In the genomic region with DNA sequence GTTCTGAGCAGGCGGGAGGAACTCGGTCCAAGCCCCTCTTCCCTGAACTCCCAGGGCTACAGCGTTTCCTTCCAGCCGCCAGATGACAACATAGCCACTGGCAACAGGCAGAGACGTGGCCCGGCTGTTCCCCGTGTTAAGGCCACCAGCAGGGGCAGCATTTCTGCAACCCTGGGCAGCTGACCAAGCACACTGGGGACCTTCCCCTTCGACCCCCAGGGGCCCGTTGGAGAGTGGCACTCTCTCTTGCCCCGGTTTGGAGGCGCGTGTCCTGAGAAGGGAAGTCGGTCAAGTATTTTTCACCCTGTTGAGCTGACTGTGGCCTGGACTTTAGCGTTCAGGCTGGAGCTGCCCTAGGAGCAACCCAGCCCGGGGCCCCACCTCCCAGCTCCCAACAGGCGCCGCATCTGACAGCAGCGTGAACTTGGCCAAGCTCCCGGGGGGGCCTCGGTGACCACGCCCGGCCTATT, we compare ENCODE assay signal across 2 cellular contexts.
TF ChIP-seq lines count a peak whose summit lies in the region.

No MANE protein-coding gene starts in this region.

TF ChIP-seq in GM23338, 12 proteins besides CTCF, POLR2A, EP300 and RAD21:
- TF ChIP-seq CREB1 (CRISPR knock-in tag; IDR thresholded peaks at IDR 0.05; ENCODE audit: low read depth) (peak; percentile 47; the same call in 1 of the 2 replicates), POLR2AphosphoS5 (IDR thresholded peaks at IDR 0.05; ENCODE audit: low read depth) (no peak)

TF ChIP-seq in GM12878, 131 proteins besides CTCF, POLR2A, EP300 and RAD21:
- TF ChIP-seq FOXK2 (IDR thresholded peaks at IDR 0.05) (no peak), SIN3A (IDR thresholded peaks at IDR 0.05; ENCODE audit: low read depth, low read length) (no peak), MYC (IDR thresholded peaks at IDR 0.05; ENCODE audit: insufficient read depth, insufficient read length, insufficient replicate concordance, low read length, severe bottlenecking) (no peak), GATAD2B (conservative IDR thresholded peaks at IDR 0.05; ENCODE audit: low read depth) (no peak), POU2F2 (IDR thresholded peaks at IDR 0.05; ENCODE audit: borderline replicate concordance, low read depth, low read length) (no peak), NRF1 (conservative IDR thresholded peaks at IDR 0.05; ENCODE audit: low read depth, low read length) (no peak), SMARCA5 (IDR thresholded peaks at IDR 0.05) (no peak), EZH2 (IDR thresholded peaks at IDR 0.05; ENCODE audit: borderline replicate concordance, control insufficient read depth, low read depth, low read length) (no peak), STAT1 (conservative IDR thresholded peaks at IDR 0.05) (no peak), EGR1 (IDR thresholded peaks at IDR 0.05; ENCODE audit: borderline replicate concordance in 1 of 2, low read depth in 2 of 2, low read length in 2 of 2) (no peak), RELA (IDR thresholded peaks at IDR 0.05; ENCODE audit: borderline replicate concordance, partially characterized antibody) (no peak), SMC3 (IDR thresholded peaks at IDR 0.05; ENCODE audit: borderline replicate concordance, low read length) (no peak)
- TF ChIP-seq, protein P1, sequence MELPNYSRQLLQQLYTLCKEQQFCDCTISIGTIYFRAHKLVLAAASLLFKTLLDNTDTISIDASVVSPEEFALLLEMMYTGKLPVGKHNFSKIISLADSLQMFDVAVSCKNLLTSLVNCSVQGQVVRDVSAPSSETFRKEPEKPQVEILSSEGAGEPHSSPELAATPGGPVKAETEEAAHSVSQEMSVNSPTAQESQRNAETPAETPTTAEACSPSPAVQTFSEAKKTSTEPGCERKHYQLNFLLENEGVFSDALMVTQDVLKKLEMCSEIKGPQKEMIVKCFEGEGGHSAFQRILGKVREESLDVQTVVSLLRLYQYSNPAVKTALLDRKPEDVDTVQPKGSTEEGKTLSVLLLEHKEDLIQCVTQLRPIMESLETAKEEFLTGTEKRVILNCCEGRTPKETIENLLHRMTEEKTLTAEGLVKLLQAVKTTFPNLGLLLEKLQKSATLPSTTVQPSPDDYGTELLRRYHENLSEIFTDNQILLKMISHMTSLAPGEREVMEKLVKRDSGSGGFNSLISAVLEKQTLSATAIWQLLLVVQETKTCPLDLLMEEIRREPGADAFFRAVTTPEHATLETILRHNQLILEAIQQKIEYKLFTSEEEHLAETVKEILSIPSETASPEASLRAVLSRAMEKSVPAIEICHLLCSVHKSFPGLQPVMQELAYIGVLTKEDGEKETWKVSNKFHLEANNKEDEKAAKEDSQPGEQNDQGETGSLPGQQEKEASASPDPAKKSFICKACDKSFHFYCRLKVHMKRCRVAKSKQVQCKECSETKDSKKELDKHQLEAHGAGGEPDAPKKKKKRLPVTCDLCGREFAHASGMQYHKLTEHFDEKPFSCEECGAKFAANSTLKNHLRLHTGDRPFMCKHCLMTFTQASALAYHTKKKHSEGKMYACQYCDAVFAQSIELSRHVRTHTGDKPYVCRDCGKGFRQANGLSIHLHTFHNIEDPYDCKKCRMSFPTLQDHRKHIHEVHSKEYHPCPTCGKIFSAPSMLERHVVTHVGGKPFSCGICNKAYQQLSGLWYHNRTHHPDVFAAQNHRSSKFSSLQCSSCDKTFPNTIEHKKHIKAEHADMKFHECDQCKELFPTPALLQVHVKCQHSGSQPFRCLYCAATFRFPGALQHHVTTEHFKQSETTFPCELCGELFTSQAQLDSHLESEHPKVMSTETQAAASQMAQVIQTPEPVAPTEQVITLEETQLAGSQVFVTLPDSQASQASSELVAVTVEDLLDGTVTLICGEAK (IDR thresholded peaks at IDR 0.05; ENCODE audit: borderline replicate concordance), result no peak
